Comparison of ENCODE assay signal across 1 cellular context in the genomic region with DNA sequence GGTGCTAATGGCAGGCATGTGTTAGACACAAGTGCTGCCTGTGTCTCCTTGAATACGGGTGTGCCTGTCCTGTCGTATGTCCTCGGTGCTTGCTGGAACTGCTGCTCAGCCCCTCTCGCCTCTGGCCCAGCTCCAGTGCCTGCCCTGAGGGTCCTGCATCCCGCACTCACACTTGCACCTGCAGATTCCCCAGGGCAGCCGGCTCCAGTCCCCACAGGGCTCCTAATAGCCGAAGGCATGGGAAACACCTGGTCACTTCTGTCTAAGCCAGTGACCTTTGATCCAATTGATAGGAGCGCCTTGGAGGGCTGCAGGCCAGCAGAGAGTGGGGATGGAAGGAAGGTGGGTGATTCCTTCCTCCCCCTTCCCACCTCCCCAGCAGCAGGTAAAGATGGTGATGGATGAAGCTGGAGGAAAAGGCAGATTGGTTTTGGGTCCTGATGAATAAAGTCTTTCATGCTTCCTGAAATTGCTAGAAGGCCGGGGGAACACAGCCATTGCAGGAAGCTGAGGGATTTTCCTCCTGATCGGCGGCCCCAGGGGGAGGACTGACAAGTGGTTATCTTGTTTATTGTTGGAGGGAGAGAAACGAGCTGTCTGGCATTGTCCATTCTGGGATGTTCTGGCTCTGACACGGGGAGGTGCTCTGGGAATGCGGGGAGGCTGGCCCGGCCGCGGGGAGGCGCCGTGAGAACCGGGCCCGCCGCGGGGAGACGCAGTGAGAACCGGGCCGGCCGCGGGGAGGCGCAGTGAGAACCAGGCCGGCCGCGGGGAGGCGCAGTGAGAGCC.
TF ChIP-seq lines count a peak whose summit lies in the region.

No MANE protein-coding gene starts in this region.

TF ChIP-seq in H1, 55 proteins besides CTCF, POLR2A, EP300 and RAD21 (continued from another document):
- TF ChIP-seq, protein P1, sequence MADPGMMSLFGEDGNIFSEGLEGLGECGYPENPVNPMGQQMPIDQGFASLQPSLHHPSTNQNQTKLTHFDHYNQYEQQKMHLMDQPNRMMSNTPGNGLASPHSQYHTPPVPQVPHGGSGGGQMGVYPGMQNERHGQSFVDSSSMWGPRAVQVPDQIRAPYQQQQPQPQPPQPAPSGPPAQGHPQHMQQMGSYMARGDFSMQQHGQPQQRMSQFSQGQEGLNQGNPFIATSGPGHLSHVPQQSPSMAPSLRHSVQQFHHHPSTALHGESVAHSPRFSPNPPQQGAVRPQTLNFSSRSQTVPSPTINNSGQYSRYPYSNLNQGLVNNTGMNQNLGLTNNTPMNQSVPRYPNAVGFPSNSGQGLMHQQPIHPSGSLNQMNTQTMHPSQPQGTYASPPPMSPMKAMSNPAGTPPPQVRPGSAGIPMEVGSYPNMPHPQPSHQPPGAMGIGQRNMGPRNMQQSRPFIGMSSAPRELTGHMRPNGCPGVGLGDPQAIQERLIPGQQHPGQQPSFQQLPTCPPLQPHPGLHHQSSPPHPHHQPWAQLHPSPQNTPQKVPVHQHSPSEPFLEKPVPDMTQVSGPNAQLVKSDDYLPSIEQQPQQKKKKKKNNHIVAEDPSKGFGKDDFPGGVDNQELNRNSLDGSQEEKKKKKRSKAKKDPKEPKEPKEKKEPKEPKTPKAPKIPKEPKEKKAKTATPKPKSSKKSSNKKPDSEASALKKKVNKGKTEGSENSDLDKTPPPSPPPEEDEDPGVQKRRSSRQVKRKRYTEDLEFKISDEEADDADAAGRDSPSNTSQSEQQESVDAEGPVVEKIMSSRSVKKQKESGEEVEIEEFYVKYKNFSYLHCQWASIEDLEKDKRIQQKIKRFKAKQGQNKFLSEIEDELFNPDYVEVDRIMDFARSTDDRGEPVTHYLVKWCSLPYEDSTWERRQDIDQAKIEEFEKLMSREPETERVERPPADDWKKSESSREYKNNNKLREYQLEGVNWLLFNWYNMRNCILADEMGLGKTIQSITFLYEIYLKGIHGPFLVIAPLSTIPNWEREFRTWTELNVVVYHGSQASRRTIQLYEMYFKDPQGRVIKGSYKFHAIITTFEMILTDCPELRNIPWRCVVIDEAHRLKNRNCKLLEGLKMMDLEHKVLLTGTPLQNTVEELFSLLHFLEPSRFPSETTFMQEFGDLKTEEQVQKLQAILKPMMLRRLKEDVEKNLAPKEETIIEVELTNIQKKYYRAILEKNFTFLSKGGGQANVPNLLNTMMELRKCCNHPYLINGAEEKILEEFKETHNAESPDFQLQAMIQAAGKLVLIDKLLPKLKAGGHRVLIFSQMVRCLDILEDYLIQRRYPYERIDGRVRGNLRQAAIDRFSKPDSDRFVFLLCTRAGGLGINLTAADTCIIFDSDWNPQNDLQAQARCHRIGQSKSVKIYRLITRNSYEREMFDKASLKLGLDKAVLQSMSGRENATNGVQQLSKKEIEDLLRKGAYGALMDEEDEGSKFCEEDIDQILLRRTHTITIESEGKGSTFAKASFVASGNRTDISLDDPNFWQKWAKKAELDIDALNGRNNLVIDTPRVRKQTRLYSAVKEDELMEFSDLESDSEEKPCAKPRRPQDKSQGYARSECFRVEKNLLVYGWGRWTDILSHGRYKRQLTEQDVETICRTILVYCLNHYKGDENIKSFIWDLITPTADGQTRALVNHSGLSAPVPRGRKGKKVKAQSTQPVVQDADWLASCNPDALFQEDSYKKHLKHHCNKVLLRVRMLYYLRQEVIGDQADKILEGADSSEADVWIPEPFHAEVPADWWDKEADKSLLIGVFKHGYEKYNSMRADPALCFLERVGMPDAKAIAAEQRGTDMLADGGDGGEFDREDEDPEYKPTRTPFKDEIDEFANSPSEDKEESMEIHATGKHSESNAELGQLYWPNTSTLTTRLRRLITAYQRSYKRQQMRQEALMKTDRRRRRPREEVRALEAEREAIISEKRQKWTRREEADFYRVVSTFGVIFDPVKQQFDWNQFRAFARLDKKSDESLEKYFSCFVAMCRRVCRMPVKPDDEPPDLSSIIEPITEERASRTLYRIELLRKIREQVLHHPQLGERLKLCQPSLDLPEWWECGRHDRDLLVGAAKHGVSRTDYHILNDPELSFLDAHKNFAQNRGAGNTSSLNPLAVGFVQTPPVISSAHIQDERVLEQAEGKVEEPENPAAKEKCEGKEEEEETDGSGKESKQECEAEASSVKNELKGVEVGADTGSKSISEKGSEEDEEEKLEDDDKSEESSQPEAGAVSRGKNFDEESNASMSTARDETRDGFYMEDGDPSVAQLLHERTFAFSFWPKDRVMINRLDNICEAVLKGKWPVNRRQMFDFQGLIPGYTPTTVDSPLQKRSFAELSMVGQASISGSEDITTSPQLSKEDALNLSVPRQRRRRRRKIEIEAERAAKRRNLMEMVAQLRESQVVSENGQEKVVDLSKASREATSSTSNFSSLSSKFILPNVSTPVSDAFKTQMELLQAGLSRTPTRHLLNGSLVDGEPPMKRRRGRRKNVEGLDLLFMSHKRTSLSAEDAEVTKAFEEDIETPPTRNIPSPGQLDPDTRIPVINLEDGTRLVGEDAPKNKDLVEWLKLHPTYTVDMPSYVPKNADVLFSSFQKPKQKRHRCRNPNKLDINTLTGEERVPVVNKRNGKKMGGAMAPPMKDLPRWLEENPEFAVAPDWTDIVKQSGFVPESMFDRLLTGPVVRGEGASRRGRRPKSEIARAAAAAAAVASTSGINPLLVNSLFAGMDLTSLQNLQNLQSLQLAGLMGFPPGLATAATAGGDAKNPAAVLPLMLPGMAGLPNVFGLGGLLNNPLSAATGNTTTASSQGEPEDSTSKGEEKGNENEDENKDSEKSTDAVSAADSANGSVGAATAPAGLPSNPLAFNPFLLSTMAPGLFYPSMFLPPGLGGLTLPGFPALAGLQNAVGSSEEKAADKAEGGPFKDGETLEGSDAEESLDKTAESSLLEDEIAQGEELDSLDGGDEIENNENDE (IDR thresholded peaks at IDR 0.05; ENCODE audit: insufficient replicate concordance, low read length): no peak
- TF ChIP-seq GABPA (IDR thresholded peaks at IDR 0.05; ENCODE audit: borderline replicate concordance, insufficient read depth, low read length) (no peak), SUZ12 (IDR thresholded peaks at IDR 0.05; ENCODE audit: low read length) (no peak), KDM5A (IDR thresholded peaks at IDR 0.05; ENCODE audit: low read length) (no peak), SIX5 (IDR thresholded peaks at IDR 0.05; ENCODE audit: low read depth, low read length) (no peak), JUN (IDR thresholded peaks at IDR 0.05; ENCODE audit: low read depth, low read length) (no peak), FOSL1 (IDR thresholded peaks at IDR 0.05; ENCODE audit: insufficient read depth, low read depth, low read length) (no peak), HDAC2 (IDR thresholded peaks at IDR 0.05; ENCODE audit: borderline replicate concordance in 1 of 2, low read depth in 2 of 2, low read length in 2 of 2) (no peak), NRF1 (IDR thresholded peaks at IDR 0.05; ENCODE audit: low read depth, low read length) (no peak), RXRA (IDR thresholded peaks at IDR 0.05; ENCODE audit: insufficient read depth, low read depth, low read length) (no peak), PHF8 (conservative IDR thresholded peaks at IDR 0.05; ENCODE audit: low read depth, low read length) (no peak), TCF12 (IDR thresholded peaks at IDR 0.05; ENCODE audit: low read depth, low read length) (no peak), RBBP5 (IDR thresholded peaks at IDR 0.05; ENCODE audit: borderline replicate concordance, low read depth, low read length) (no peak), TAF1 (IDR thresholded peaks at IDR 0.05; ENCODE audit: low read depth, low read length) (no peak)
- TF ChIP-seq, protein P2, sequence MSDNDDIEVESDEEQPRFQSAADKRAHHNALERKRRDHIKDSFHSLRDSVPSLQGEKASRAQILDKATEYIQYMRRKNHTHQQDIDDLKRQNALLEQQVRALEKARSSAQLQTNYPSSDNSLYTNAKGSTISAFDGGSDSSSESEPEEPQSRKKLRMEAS (IDR thresholded peaks at IDR 0.05): no peak
